ENCODE assay signal across 8 cellular contexts in genomic region chr16:84600343-84601229, GRCh38. TPM values are rescaled to one million over a fixed set of nuclear protein-coding genes. Genes with fewer than 3 reads are reported as not detected.
DNase-seq lines count a peak whose midpoint lies in the region; ATAC-seq and TF ChIP-seq lines count a peak whose summit lies in the region.

No MANE protein-coding gene starts in this region.

- H3K36me3 ChIP-seq in breast epithelium (no peaks in the 10 kb centered on the region), Panc1 (ENCODE audit: control insufficient read depth, insufficient read depth, low read length) (no peaks in the 10 kb centered on the region), sigmoid colon (no peaks in the 10 kb centered on the region)

- intact Hi-C loops in breast epithelium (cut with DNase I; ENCODE audit: low total_unique reads) (loop anchor here (1.0 kb wide), 1 partner anchor 13 kb away; no protein-coding TSS in a partner anchor), MCF 10A (cut with micrococcal nuclease) (no loop called here), Panc1 (cut with micrococcal nuclease; ENCODE audit: unreplicated experiment) (no loop called here), sigmoid colon (cut with DNase I) (no loop called here)

- peak overlapping the region; percentile 72 to 75 for H3K27ac ChIP-seq in breast epithelium
- H3K27ac ChIP-seq in Panc1 (ENCODE audit: low read length): peak overlapping the region; percentile 68
- H3K27ac ChIP-seq in sigmoid colon: peak overlapping the region; percentile 76 to 88 (median 77)

- H3K9me3 ChIP-seq in breast epithelium (no peaks in the 10 kb centered on the region), Panc1 (ENCODE audit: control insufficient read depth, insufficient read depth, low read depth, low read length) (no peaks in the 10 kb centered on the region), sigmoid colon (no peaks in the 10 kb centered on the region)

- no peak for TF ChIP-seq CTCF in breast epithelium (IDR thresholded peaks at IDR 0.05)
- no peak for TF ChIP-seq CTCF in MCF 10A (IDR thresholded peaks at IDR 0.05; ENCODE audit: unreplicated experiment)
- no peak for TF ChIP-seq CTCF in Panc1 (IDR thresholded peaks at IDR 0.05)
- TF ChIP-seq CTCF in sigmoid colon (IDR thresholded peaks at IDR 0.05): no peak

- ATAC-seq in HG02943 (IDR thresholded peaks at IDR 0.05; ENCODE audit: low read depth, unreplicated experiment): peak; percentile 51
- peak; percentile 8; the same call in 1 of the 2 replicates for ATAC-seq in Panc1

- TF ChIP-seq EP300 in sigmoid colon (IDR thresholded peaks at IDR 0.05): no peak

- CTCF ChIA-PET in MCF 10A (lab: Yijun Ruan, JAX): interaction anchor here (0.7 to 2.5 kb wide), 2 partner anchors 22 to 38 kb away, joined by 3 to 9 read pairs; no protein-coding TSS in a partner anchor
- CTCF ChIA-PET in Panc1 (lab: Charles Lee): interaction anchor here (0.7 to 0.9 kb wide), 2 partner anchors 21 to 24 kb away, joined by 3 to 7 read pairs; no protein-coding TSS in a partner anchor

- H3K27me3 ChIP-seq in breast epithelium: no peaks in the 10 kb centered on the region
- H3K27me3 ChIP-seq in Panc1 (ENCODE audit: control insufficient read depth, insufficient read depth, low read length): no peaks in the 10 kb centered on the region
- no peaks in the 10 kb centered on the region for H3K27me3 ChIP-seq in sigmoid colon

- peaks cover 0 to 7% of the 10 kb centered on the region in 2 donors for H3K4me1 ChIP-seq in breast epithelium
- H3K4me1 ChIP-seq in Panc1 (ENCODE audit: control insufficient read depth, insufficient read depth, low read length): peaks cover 55% of the 10 kb centered on the region
- H3K4me1 ChIP-seq in sigmoid colon: peaks cover 0 to 87% (median 55%) of the 10 kb centered on the region in 4 donors

- DNase-seq in breast epithelium (ENCODE audit: low spot score in 2 of 2) (no peak), MCF 10A (ENCODE audit: unreplicated experiment) (no peak), Panc1 (ENCODE audit: low read depth, low spot score) (no peak), sigmoid colon (no peak), NCI-H446 treated with DMSO at 0.1 percent for 48 hours (lab: John Stamatoyannopoulos, UW) (no peak), NCI-H2081 treated with DMSO at 0.1 percent for 48 hours (lab: John Stamatoyannopoulos, UW) (no peak)
- peak; percentile 39 for DNase-seq in effector CD4-positive, alpha-beta T cell

- H3K9me3 Mint-ChIP-seq in MCF 10A (ENCODE audit: unreplicated experiment): no peaks in the 10 kb centered on the region

- POLR2A ChIA-PET in MCF 10A (lab: Yijun Ruan, JAX) (interaction anchor here (0.6 to 1.2 kb wide), 2 partner anchors 15 to 131 kb away, joined by 4 to 5 read pairs; no protein-coding TSS in a partner anchor), Panc1 (lab: Charles Lee) (interaction anchor here (0.6 to 0.7 kb wide), 2 partner anchors 62 to 123 kb away, joined by 5 to 8 read pairs; no protein-coding TSS in a partner anchor)

- H3K27ac Mint-ChIP-seq in MCF 10A (ENCODE audit: low read depth, unreplicated experiment): no peak overlapping the region

- TF ChIP-seq POLR2A in breast epithelium (IDR thresholded peaks at IDR 0.05) (no peak), sigmoid colon (IDR thresholded peaks at IDR 0.05) (no peak)

- no peak overlapping the region for H3K4me3 ChIP-seq in breast epithelium
- no peak overlapping the region for H3K4me3 ChIP-seq in Panc1 (ENCODE audit: low read depth in 2 of 2, low read length in 2 of 2)
- peak overlapping the region in 2 of 4 donors; percentile 25 to 28 for H3K4me3 ChIP-seq in sigmoid colon

- H3K36me3 Mint-ChIP-seq in MCF 10A (ENCODE audit: insufficient read depth, unreplicated experiment): peaks cover 13% of the 10 kb centered on the region

- H3K27me3 Mint-ChIP-seq in MCF 10A (ENCODE audit: insufficient read depth, unreplicated experiment): no peaks in the 10 kb centered on the region

- WGBS in sigmoid colon, 2 donors: 71 to 75% methylated on average over 25 of the region's 25 CpGs

- no peak overlapping the region for H3K4me3 Mint-ChIP-seq in MCF 10A (ENCODE audit: unreplicated experiment)

- no TSS peak for BruUV-seq in MCF 10A (replicated peaks; lab: Mats Ljungman, UMichigan)
- TSS peak; percentile 51 for BruUV-seq in Panc1 (replicated peaks; lab: Mats Ljungman, UMichigan)

- in situ Hi-C loops in Panc1 (cut with HindIII; ENCODE audit: low pct_unique_long_range_greater_than_20kb, low sequenced_read_pairs): no loop called here

- H3K4me1 Mint-ChIP-seq in MCF 10A (ENCODE audit: insufficient read depth, unreplicated experiment): peaks cover 10% of the 10 kb centered on the region

RNA-seq across cellular contexts. Expression of gene COTL1, which starts 17.3 kb away (rescaled TPM):
- total RNA-seq in breast epithelium (10 to 100 TPM; 22.0 to 49.2 (median 44.6) TPM), MCF 10A (2022) (151 and 269 TPM in 2 replicates), Panc1 (2021; ENCODE audit: unreplicated experiment) (302 TPM), sigmoid colon (10 to 100 TPM; 34.6 to 48.6 (median 37.8) TPM)
- 235 TPM for polyA plus RNA-seq in Panc1 (2012; ENCODE audit: insufficient read length)
- 100 to 1,000 TPM in 1 of 3 donors, 10 to 100 TPM in 2; 60.1 to 160 (median 96.6) TPM for polyA plus RNA-seq in sigmoid colon

RNA-seq across cellular contexts. Expression of gene KLHL36, which starts 47.7 kb away (rescaled TPM):
- total RNA-seq in breast epithelium (10 to 100 TPM; 51.5 to 61.4 (median 59.4) TPM), MCF 10A (2022) (38.4 and 41.9 TPM in 2 replicates), Panc1 (2021; ENCODE audit: unreplicated experiment) (46.0 TPM), sigmoid colon (10 to 100 TPM; 40.0 to 45.9 (median 43.3) TPM)
- 34.8 TPM for polyA plus RNA-seq in Panc1 (2012; ENCODE audit: insufficient read length)
- polyA plus RNA-seq in sigmoid colon: 10 to 100 TPM; 14.4 to 30.6 (median 15.0) TPM
